1 cellular context compared by ENCODE assay signal in the genomic region with DNA sequence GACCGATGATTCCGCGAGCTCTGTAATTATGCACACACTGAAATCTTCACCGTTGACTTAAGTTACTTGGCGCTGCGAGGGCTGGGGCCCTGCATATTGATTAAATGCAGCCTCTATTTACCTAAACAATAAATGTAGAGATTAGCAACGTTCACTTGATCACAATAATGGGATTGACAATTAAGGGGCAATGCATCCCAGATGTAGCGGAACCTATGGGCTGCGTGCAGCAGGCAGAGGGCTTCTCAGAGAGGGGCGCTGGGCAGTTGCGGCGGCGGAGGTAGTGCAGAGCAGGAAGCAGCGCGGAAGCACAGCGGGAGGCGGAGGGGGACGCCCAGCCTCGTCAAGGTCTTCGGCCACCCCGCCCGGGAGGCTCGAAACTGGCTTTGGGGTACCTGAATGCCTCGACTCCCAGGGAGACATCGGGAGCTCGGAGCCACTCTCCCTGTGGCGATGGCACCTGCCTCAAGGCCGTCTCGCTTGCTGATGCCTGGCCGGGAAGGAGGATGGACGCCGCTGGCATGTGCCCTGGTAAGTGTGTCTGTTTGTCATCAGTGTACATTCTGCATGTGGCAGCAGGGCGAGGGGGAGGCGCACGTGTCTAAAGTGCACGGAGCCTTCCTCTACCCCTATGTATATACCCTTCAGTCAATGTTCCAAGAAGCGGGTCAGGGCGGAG.
TF ChIP-seq lines count a peak whose summit lies in the region.

No MANE protein-coding gene starts in this region.

TF ChIP-seq in K562, 482 proteins besides CTCF, POLR2A, EP300 and RAD21 (continued from another document):
- TF ChIP-seq NR4A1 (CRISPR knock-in tag; IDR thresholded peaks at IDR 0.05) (no peak), NR4A1 (tag; IDR thresholded peaks at IDR 0.05) (0 out of 2 replicates have a peak, but pooled peaks have one; percentile 2), BRCA1 (IDR thresholded peaks at IDR 0.05) (no peak), BRCA1 (CRISPR knock-in tag; IDR thresholded peaks at IDR 0.05) (0 out of 2 replicates have a peak, but pooled peaks have one; percentile 37), LARP7 (IDR thresholded peaks at IDR 0.05) (no peak), NR1H2 (CRISPR knock-in tag; IDR thresholded peaks at IDR 0.05) (0 out of 2 replicates have a peak, but pooled peaks have one; percentile 37), EWSR1 (IDR thresholded peaks at IDR 0.05; ENCODE audit: borderline replicate concordance, low read depth, partially characterized antibody) (no peak)
- TF ChIP-seq, protein P1, sequence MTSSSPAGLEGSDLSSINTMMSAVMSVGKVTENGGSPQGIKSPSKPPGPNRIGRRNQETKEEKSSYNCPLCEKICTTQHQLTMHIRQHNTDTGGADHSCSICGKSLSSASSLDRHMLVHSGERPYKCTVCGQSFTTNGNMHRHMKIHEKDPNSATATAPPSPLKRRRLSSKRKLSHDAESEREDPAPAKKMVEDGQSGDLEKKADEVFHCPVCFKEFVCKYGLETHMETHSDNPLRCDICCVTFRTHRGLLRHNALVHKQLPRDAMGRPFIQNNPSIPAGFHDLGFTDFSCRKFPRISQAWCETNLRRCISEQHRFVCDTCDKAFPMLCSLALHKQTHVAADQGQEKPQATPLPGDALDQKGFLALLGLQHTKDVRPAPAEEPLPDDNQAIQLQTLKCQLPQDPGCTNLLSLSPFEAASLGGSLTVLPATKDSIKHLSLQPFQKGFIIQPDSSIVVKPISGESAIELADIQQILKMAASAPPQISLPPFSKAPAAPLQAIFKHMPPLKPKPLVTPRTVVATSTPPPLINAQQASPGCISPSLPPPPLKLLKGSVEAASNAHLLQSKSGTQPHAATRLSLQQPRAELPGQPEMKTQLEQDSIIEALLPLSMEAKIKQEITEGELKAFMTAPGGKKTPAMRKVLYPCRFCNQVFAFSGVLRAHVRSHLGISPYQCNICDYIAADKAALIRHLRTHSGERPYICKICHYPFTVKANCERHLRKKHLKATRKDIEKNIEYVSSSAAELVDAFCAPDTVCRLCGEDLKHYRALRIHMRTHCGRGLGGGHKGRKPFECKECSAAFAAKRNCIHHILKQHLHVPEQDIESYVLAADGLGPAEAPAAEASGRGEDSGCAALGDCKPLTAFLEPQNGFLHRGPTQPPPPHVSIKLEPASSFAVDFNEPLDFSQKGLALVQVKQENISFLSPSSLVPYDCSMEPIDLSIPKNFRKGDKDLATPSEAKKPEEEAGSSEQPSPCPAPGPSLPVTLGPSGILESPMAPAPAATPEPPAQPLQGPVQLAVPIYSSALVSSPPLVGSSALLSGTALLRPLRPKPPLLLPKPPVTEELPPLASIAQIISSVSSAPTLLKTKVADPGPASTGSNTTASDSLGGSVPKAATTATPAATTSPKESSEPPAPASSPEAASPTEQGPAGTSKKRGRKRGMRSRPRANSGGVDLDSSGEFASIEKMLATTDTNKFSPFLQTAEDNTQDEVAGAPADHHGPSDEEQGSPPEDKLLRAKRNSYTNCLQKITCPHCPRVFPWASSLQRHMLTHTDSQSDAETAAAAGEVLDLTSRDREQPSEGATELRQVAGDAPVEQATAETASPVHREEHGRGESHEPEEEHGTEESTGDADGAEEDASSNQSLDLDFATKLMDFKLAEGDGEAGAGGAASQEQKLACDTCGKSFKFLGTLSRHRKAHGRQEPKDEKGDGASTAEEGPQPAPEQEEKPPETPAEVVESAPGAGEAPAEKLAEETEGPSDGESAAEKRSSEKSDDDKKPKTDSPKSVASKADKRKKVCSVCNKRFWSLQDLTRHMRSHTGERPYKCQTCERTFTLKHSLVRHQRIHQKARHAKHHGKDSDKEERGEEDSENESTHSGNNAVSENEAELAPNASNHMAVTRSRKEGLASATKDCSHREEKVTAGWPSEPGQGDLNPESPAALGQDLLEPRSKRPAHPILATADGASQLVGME (CRISPR knock-in tag; IDR thresholded peaks at IDR 0.05), result 0 out of 2 replicates have a peak, but pooled peaks have one; percentile 33
